17 cellular contexts compared by ENCODE assay signal in genomic region chr4:141576585-141577110, GRCh38.
"Had no signal": no experiment of that assay in that cellular context is flagged by ENCODE, and none has a peak within 500 bp of the region (broad histone marks: within the 10 kb centered on the region; RNA-seq: fewer than 3 reads in every experiment).

No MANE protein-coding gene starts in this region.

- H3K4me3 Mint-ChIP-seq: central memory CD8-positive, alpha-beta T cell; natural killer cell treated with Interleukin-12 subunit alpha and Interleukin-12 subunit beta and Interleukin-15 and Interleukin-18, amount 100 ng/mL, for 72 hours; neural progenitor cell; stimulated activated memory B cell treated with anti-CD40 and anti-IgM and Interleukin-4, amounts not matched to agents 10 μg/mL and 1 μg/mL and 100 μg/mL, for 72 hours; stimulated activated naive CD8-positive, alpha-beta T cell treated with anti-CD3 and anti-CD28 coated beads, Interleukin-15, Interleukin-2, amounts not matched to agents 100 ng/mL and 50 ng/mL, for 24 hours had no signal

- H3K27ac Mint-ChIP-seq: natural killer cell treated with Interleukin-12 subunit alpha and Interleukin-12 subunit beta and Interleukin-15 and Interleukin-18, amount 100 ng/mL, for 72 hours; neural progenitor cell; stimulated activated memory B cell treated with anti-CD40 and anti-IgM and Interleukin-4, amounts not matched to agents 10 μg/mL and 1 μg/mL and 100 μg/mL, for 72 hours; stimulated activated naive CD8-positive, alpha-beta T cell treated with anti-CD3 and anti-CD28 coated beads, Interleukin-15, Interleukin-2, amounts not matched to agents 100 ng/mL and 50 ng/mL, for 24 hours had no signal

- H3K4me3 ChIP-seq: esophagus muscularis mucosa, hepatocyte, neural progenitor cell, prostate gland, right lobe of liver, testis had no signal

- H2AFZ ChIP-seq: hepatocyte, neural progenitor cell, parathyroid adenoma had no signal

- H3K27me3 Mint-ChIP-seq: natural killer cell treated with Interleukin-12 subunit alpha and Interleukin-12 subunit beta and Interleukin-15 and Interleukin-18, amount 100 ng/mL, for 72 hours; stimulated activated naive CD8-positive, alpha-beta T cell treated with anti-CD3 and anti-CD28 coated beads, Interleukin-15, Interleukin-2, amounts not matched to agents 100 ng/mL and 50 ng/mL, for 24 hours had no signal

- H3K79me2 ChIP-seq: hepatocyte, parathyroid adenoma had no signal

- ATAC-seq: natural killer cell treated with Interleukin-12 subunit alpha and Interleukin-12 subunit beta and Interleukin-15 and Interleukin-18, amount 100 ng/mL, for 72 hours; stimulated activated memory B cell treated with anti-CD40 and anti-IgM and Interleukin-4, amounts not matched to agents 10 μg/mL and 1 μg/mL and 100 μg/mL, for 72 hours had no signal

- H3K4me1 ChIP-seq: esophagus muscularis mucosa, neural progenitor cell, parathyroid adenoma, prostate gland, right lobe of liver, testis had no signal

- H3K27ac ChIP-seq: epithelial cell of prostate, esophagus muscularis mucosa, hepatocyte, neural progenitor cell, parathyroid adenoma, prostate gland, right lobe of liver, testis had no signal

- H3K4me2 ChIP-seq: hepatocyte, neural progenitor cell had no signal

- H3K36me3 ChIP-seq: esophagus muscularis mucosa, neural progenitor cell, prostate gland, right lobe of liver had no signal

- H3K9me3 ChIP-seq: esophagus muscularis mucosa, prostate gland, right lobe of liver, testis had no signal

- H3K27me3 ChIP-seq: esophagus muscularis mucosa, hepatocyte, neural progenitor cell, right lobe of liver, testis had no signal

- H3K9me3 Mint-ChIP-seq: central memory CD8-positive, alpha-beta T cell; neural progenitor cell; stimulated activated memory B cell treated with anti-CD40 and anti-IgM and Interleukin-4, amounts not matched to agents 10 μg/mL and 1 μg/mL and 100 μg/mL, for 72 hours; stimulated activated naive CD8-positive, alpha-beta T cell treated with anti-CD3 and anti-CD28 coated beads, Interleukin-15, Interleukin-2, amounts not matched to agents 100 ng/mL and 50 ng/mL, for 24 hours had no signal

- H3K4me1 Mint-ChIP-seq: central memory CD8-positive, alpha-beta T cell; neural progenitor cell; stimulated activated memory B cell treated with anti-CD40 and anti-IgM and Interleukin-4, amounts not matched to agents 10 μg/mL and 1 μg/mL and 100 μg/mL, for 72 hours had no signal

- H3K36me3 Mint-ChIP-seq: natural killer cell treated with Interleukin-12 subunit alpha and Interleukin-12 subunit beta and Interleukin-15 and Interleukin-18, amount 100 ng/mL, for 72 hours; neural progenitor cell; stimulated activated memory B cell treated with anti-CD40 and anti-IgM and Interleukin-4, amounts not matched to agents 10 μg/mL and 1 μg/mL and 100 μg/mL, for 72 hours had no signal

- DNase-seq: effector memory CD4-positive, alpha-beta T cell; kidney glomerular epithelial cell; retina; right lobe of liver; stimulated activated CD4-positive, alpha-beta T cell treated with anti-CD3 and anti-CD28 coated beads, Interleukin-4, amount 100 ng/mL, for 24 hours; testis; trophoblast cell had no signal
